In genomic region chr14:64474698-64475097, GRCh38 we compare ENCODE assay signal across 26 cellular contexts.
"Had no signal": no experiment of that assay in that cellular context is flagged by ENCODE, and none has a peak within 500 bp of the region (broad histone marks: within the 10 kb centered on the region; RNA-seq: fewer than 3 reads in every experiment).

No MANE protein-coding gene starts in this region.

- ATAC-seq: Panc1, Right ventricle myocardium inferior, SK-N-SH treated with all-trans-retinoic acid at 6 μM for 48 hours had no signal

- FAIRE-seq: RCC 7860 had no signal

- DNase-seq: Karpas-422, MM.1S, MV-4-11, NCI-H1092, NCI-H1105, NCI-H1417 treated with DMSO at 0.1 percent for 48 hours, NCI-H1436 treated with DMSO at 0.1 percent for 48 hours, NCI-H1694 treated with DMSO at 0.1 percent for 48 hours, NCI-H187 treated with DMSO at 0.1 percent for 48 hours, NCI-H2029, NCI-H2171 treated with DMSO at 0.1 percent for 48 hours, NCI-H2227 treated with DMSO at 0.1 percent for 48 hours, NCI-H345, NCI-H446, NCI-H510A treated with DMSO at 0.1 percent for 48 hours, NCI-H524 treated with DMSO at 0.1 percent for 48 hours, NCI-H526 treated with DMSO at 0.1 percent for 48 hours, NCI-H774, PC-9, SHP77, SIG-M5, SJCRH30 had no signal
